14 cellular contexts compared by ENCODE assay signal in the genomic region with DNA sequence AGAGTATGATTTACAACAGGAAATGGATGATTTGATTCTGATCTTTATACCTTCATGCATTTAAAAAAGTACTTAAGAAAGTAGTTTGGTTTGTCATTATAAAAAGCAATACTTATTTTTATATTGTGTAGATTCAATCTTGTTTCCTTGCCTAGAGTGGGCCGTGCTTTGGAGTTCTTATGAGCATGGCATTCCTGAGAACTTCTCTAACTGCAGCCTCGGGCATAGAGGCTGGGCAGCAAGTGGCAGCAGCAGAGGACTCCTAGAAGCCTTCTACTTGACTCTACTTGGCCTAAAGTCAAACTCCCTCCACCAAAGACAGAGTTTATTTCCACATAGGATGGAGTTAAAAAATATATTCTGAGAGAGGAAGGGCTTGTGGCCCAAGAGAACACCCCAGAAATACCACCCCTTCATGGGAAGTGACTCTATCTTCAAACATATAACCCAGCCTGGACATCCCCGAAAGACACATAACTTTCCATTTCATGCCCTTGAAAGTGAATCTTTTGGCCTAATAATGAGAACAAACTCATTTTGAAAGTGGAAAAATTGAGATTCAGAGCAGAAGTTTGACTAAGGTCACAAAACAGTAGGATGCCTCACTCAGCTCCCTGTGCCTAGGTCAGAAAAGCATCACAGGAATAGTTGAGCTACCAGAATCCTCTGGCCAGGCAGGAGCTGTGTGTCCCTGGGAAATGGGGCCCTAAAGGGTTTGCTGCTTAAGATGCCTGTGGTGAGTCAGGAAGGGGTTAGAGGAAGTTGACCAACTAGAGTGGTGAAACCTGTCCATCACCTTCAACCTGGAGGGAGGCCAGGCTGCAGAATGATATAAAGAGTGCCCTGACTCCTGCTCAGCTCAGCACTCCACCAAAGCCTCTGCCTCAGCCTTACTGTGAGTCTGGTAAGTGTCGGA. TPM values are rescaled to one million over a fixed set of nuclear protein-coding genes. Genes with fewer than 3 reads are reported as not detected.
DNase-seq lines count a peak whose midpoint lies in the region; ATAC-seq and TF ChIP-seq lines count a peak whose summit lies in the region.
"Had no signal": no experiment of that assay in that cellular context is flagged by ENCODE, and none has a peak within 500 bp of the region (broad histone marks: within the 10 kb centered on the region; RNA-seq: fewer than 3 reads in every experiment).

A gene with protein sequence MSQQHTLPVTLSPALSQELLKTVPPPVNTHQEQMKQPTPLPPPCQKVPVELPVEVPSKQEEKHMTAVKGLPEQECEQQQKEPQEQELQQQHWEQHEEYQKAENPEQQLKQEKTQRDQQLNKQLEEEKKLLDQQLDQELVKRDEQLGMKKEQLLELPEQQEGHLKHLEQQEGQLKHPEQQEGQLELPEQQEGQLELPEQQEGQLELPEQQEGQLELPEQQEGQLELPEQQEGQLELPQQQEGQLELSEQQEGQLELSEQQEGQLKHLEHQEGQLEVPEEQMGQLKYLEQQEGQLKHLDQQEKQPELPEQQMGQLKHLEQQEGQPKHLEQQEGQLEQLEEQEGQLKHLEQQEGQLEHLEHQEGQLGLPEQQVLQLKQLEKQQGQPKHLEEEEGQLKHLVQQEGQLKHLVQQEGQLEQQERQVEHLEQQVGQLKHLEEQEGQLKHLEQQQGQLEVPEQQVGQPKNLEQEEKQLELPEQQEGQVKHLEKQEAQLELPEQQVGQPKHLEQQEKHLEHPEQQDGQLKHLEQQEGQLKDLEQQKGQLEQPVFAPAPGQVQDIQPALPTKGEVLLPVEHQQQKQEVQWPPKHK (plus strand): TSS at position 861 of the 916 bp plus-strand sequence. CDS start 1,252 bp downstream, outside the sequence.

- H3K4me2 ChIP-seq in GM23248 (ENCODE audit: unreplicated experiment) (no peak within 1 kb of the TSS), trophoblast cell (ENCODE audit: low read length) (no peak within 1 kb of the TSS)

- no peaks in the 10 kb centered on the region for H4K20me1 ChIP-seq in GM23248 (ENCODE audit: insufficient read depth)

- H3K9ac ChIP-seq in GM23248 (no peak within 1 kb of the TSS), trophoblast cell (ENCODE audit: low read length) (no peak within 1 kb of the TSS)

- peak within 1 kb of the TSS; percentile 41 for H2BK120ac ChIP-seq in trophoblast cell (ENCODE audit: insufficient read depth, low read length, poor library complexity)

- H3K9me2 ChIP-seq in GM23248 (ENCODE audit: insufficient read depth), result no peaks in the 10 kb centered on the region

- peak within 1 kb of the TSS; percentile 23 for H2BK12ac ChIP-seq in trophoblast cell (ENCODE audit: low read length)

- H3K4me1 ChIP-seq in GM23248 (ENCODE audit: insufficient read depth), result peaks cover 37% of the 10 kb centered on the region
- peaks cover 35% of the 10 kb centered on the region for H3K4me1 ChIP-seq in RWPE2 (ENCODE audit: insufficient read depth, poor library complexity, severe bottlenecking)
- peaks cover 7 to 15% of the 10 kb centered on the region in 2 experiments for H3K4me1 ChIP-seq in trophoblast cell (ENCODE audit: control insufficient read depth in 1 of 2, insufficient read depth in 2 of 2, low read length in 2 of 2)

- H3K23ac ChIP-seq in trophoblast cell (ENCODE audit: low read length), result no peak within 1 kb of the TSS

- ATAC-seq in RWPE2 (ENCODE audit: low read depth) (peak; percentile 64), HG03097 (IDR thresholded peaks at IDR 0.05; ENCODE audit: low FRiP score, unreplicated experiment) (no peak)

- peaks cover 9% of the 10 kb centered on the region for H3K79me1 ChIP-seq in trophoblast cell (ENCODE audit: low read length)

- in situ Hi-C loops in GM23248 (cut with MboI), result no loop called here

- H3K79me2 ChIP-seq in GM23248 (ENCODE audit: insufficient read depth) (no peaks in the 10 kb centered on the region), trophoblast cell (ENCODE audit: control insufficient read depth, insufficient read depth, low read length, poor library complexity) (no peaks in the 10 kb centered on the region)

- H2AK5ac ChIP-seq in trophoblast cell (ENCODE audit: low read length), result no peak within 1 kb of the TSS

- H2BK5ac ChIP-seq in trophoblast cell (ENCODE audit: low read depth, low read length, poor library complexity), result no peak within 1 kb of the TSS

- H3K14ac ChIP-seq in trophoblast cell (ENCODE audit: low read length), result no peak within 1 kb of the TSS

- 95 to 99% methylated on average over 4 of the region's 4 CpGs for WGBS in GM23248 (ENCODE audit: low coverage in 1 of 2, low lambda C conversion rate in 2 of 2, missing lambda C conversion rate in 2 of 2), 2 experiments
- whole genome bisulfite sequencing in trophoblast cell (ENCODE audit: extremely low coverage, insufficient coverage, insufficient read length), result no CpG with 5 or more reads among the region's 4 CpGs

- DNase-seq in GM10266 (ENCODE audit: extremely low spot score), result peak; percentile 53
- peak; percentile 56 for DNase-seq in GM23248
- DNase-seq in RWPE2 (ENCODE audit: low spot score), result peak; percentile 76
- DNase-seq in trophoblast cell, result peak; percentile 95 to 97
- no peak for DNase-seq in NCI-H748 treated with DMSO at 0.1 percent for 48 hours (lab: John Stamatoyannopoulos, UW)
- no peak for DNase-seq in NCI-H2081 treated with DMSO at 0.1 percent for 48 hours (lab: John Stamatoyannopoulos, UW)
- no peak for DNase-seq in SKM-1 (lab: John Stamatoyannopoulos, UW; ENCODE audit: unreplicated experiment)
- DNase-seq: activated naive CD4-positive, alpha-beta T cell treated with anti-CD3 and anti-CD28 coated beads for 36 hours; naive B cell; NCI-H1105 treated with DMSO at 0.1 percent for 48 hours; NCI-H82 had no signal

- H3F3A ChIP-seq in GM23248 (ENCODE audit: insufficient read depth), result peaks cover 21% of the 10 kb centered on the region

- H3K4me3 ChIP-seq in GM23248 (no peak within 1 kb of the TSS), RWPE2 (ENCODE audit: severe bottlenecking) (no peak within 1 kb of the TSS), trophoblast cell (ENCODE audit: low read depth, low read length) (no peak within 1 kb of the TSS)
- H3K4me3 ChIP-seq: SK-N-MC had no signal

- H4K12ac ChIP-seq in trophoblast cell (ENCODE audit: low read depth, low read length), result no peak within 1 kb of the TSS

- no peak within 1 kb of the TSS for H3K4ac ChIP-seq in trophoblast cell (ENCODE audit: low read depth, low read length)

- H2AFZ ChIP-seq in GM23248, result no peak within 1 kb of the TSS
- no peak within 1 kb of the TSS for H2AFZ ChIP-seq in trophoblast cell (ENCODE audit: insufficient read depth, low read length, poor library complexity)

- no peak for TF ChIP-seq CTCF in GM10266 (IDR thresholded peaks at IDR 0.05; ENCODE audit: control insufficient read depth, insufficient read depth, low read depth, missing control alignments)
- TF ChIP-seq CTCF in RWPE2 (IDR thresholded peaks at IDR 0.05; ENCODE audit: poor library complexity, severe bottlenecking), result no peak

- H3K9me3 ChIP-seq in GM23248 (ENCODE audit: low read depth) (no peaks in the 10 kb centered on the region), RWPE2 (ENCODE audit: severe bottlenecking) (no peaks in the 10 kb centered on the region), trophoblast cell (ENCODE audit: insufficient read depth, low read depth, low read length) (peaks cover 15% of the 10 kb centered on the region)

- peak within 1 kb of the TSS; percentile 35 for H4K91ac ChIP-seq in trophoblast cell (ENCODE audit: low read depth, low read length)

- H4K8ac ChIP-seq in trophoblast cell (ENCODE audit: low read depth, low read length), result no peak within 1 kb of the TSS

- no peak within 1 kb of the TSS for H3K18ac ChIP-seq in trophoblast cell (ENCODE audit: low read length)

- H3K36me3 ChIP-seq in GM23248 (ENCODE audit: low read depth) (no peaks in the 10 kb centered on the region), RWPE2 (ENCODE audit: low read depth) (no peaks in the 10 kb centered on the region), trophoblast cell (ENCODE audit: control insufficient read depth in 1 of 2, insufficient read depth in 2 of 2, low read length in 2 of 2) (no peaks in the 10 kb centered on the region)

- H3K27ac ChIP-seq in GM23248, result 0 out of 2 replicates have a peak within 1 kb of the TSS, but pooled peaks have one; percentile 1
- H3K27ac ChIP-seq in RWPE2 (ENCODE audit: poor library complexity, severe bottlenecking), result peak within 1 kb of the TSS; percentile 84
- H3K27ac ChIP-seq in trophoblast cell (ENCODE audit: low read depth, low read length), result no peak within 1 kb of the TSS
- H3K27ac ChIP-seq: C4-2B, SK-N-MC had no signal

- H3K27me3 ChIP-seq in GM23248 (replicated peaks; ENCODE audit: insufficient read depth) (no peaks in the 10 kb centered on the region), RWPE2 (ENCODE audit: insufficient read depth, poor library complexity, severe bottlenecking) (no peaks in the 10 kb centered on the region), trophoblast cell (ENCODE audit: insufficient read depth, low read length) (no peaks in the 10 kb centered on the region)

RNA-seq across cellular contexts. Expression of the gene that starts here (rescaled TPM):
- 0.76 and 1.1 TPM in 2 replicates for total RNA-seq in GM23248 (2014; rRNA removed; shearing (Covaris generic))
- 0.68 and 1.2 TPM in 2 replicates for polyA plus RNA-seq in GM23248 (2016; fragmentation: Nextera tagmentation; extraction: Ambion mirVana)
- 1.3 and 1.5 TPM in 2 replicates for polyA plus RNA-seq in trophoblast cell (2013)
- total RNA-seq: activated naive CD4-positive, alpha-beta T cell treated with anti-CD3 and anti-CD28 coated beads for 36 hours had no signal

Comparison
In these comparisons a context has a peak if more than half of its experiments do, and no peak if none do; other contexts are left out.
1. DNase-seq: peak in GM10266 (single experiment), GM23248 (single experiment), RWPE2 (single experiment) and trophoblast cell (2 of 2); none in NCI-H748 treated with DMSO at 0.1 percent for 48 hours (single experiment), NCI-H2081 treated with DMSO at 0.1 percent for 48 hours (single experiment) and SKM-1 (single experiment).